16 cellular contexts compared by ENCODE assay signal in genomic region chr10:127302343-127302742, GRCh38.
DNase-seq lines count a peak whose midpoint lies in the region; ATAC-seq, FAIRE-seq and TF ChIP-seq lines count a peak whose summit lies in the region.
"Had no signal": no experiment of that assay in that cellular context is flagged by ENCODE, and none has a peak within 500 bp of the region (broad histone marks: within the 10 kb centered on the region; RNA-seq: fewer than 3 reads in every experiment).

No MANE protein-coding gene starts in this region.

- H3K27ac Mint-ChIP-seq in activated naive CD4-positive, alpha-beta T cell treated with anti-CD3 and anti-CD28 coated beads, Interleukin-2, amount 50 U/mL, for 72 hours, result no peak overlapping the region
- H3K27ac Mint-ChIP-seq: B cell; CD4-positive, alpha-beta memory T cell; IgD-negative memory B cell had no signal

- CTCF ChIA-PET in A673 (lab: Charles Lee), result no interaction called here
- CTCF ChIA-PET in H1 (lab: Charles Lee; ENCODE audit: partially characterized antibody), result interaction anchor here (1.0 kb wide), 1 partner anchor 20 kb away, joined by 3 read pairs; no protein-coding TSS in a partner anchor

- no peaks in the 10 kb centered on the region for H3K9me3 ChIP-seq in A673 (ENCODE audit: low read depth, low read length, poor library complexity, severe bottlenecking)
- no peaks in the 10 kb centered on the region for H3K9me3 ChIP-seq in H1 (ENCODE audit: insufficient read depth in 2 of 2, low read depth in 1 of 2, low read length in 1 of 2)

- TF ChIP-seq EP300 in H1 (IDR thresholded peaks at IDR 0.05; ENCODE audit: borderline replicate concordance in 1 of 2, low read depth in 2 of 2, low read length in 2 of 2), result no peak

- no TSS peak for BruUV-seq in A673 (replicated peaks; lab: Mats Ljungman, UMichigan)

- TF ChIP-seq CTCF in A673 (conservative IDR thresholded peaks at IDR 0.05; ENCODE audit: low read depth, low read length), result no peak
- no peak for TF ChIP-seq CTCF in H1 (IDR thresholded peaks at IDR 0.05; ENCODE audit: control extremely low read depth in 1 of 3, insufficient read depth in 1 of 3, low read depth in 1 of 3, low read length in 3 of 3)

- TF ChIP-seq RAD21 in H1 (IDR thresholded peaks at IDR 0.05 in 1 of 2, conservative IDR thresholded peaks at IDR 0.05 in 1 of 2; ENCODE audit: low read depth in 2 of 2, low read length in 2 of 2), result no peak

- intact Hi-C loops in A673 (cut with micrococcal nuclease; ENCODE audit: unreplicated experiment), result no loop called here

- H2BK5ac ChIP-seq in H1 (ENCODE audit: low read depth, low read length), result peak overlapping the region; percentile 35; the same call in 1 of the 2 replicates

- no peaks in the 10 kb centered on the region for H3K79me1 ChIP-seq in H1 (ENCODE audit: low read depth, low read length)

- no peaks in the 10 kb centered on the region for H3K23me2 ChIP-seq in H1 (ENCODE audit: low read depth, low read length)

- H3K4me2 ChIP-seq in H1 (ENCODE audit: insufficient read depth in 1 of 2, low read depth in 2 of 2, low read length in 2 of 2), result no peak overlapping the region

- H3K79me2 ChIP-seq in H1 (ENCODE audit: control insufficient read depth in 1 of 2, insufficient read depth in 2 of 2, low read length in 2 of 2), result no peaks in the 10 kb centered on the region

- no peak overlapping the region for H4K91ac ChIP-seq in H1 (replicated peaks; ENCODE audit: insufficient read length, low read length)

- no peak for ATAC-seq in activated naive CD4-positive, alpha-beta T cell treated with anti-CD3 and anti-CD28 coated beads, Interleukin-2, amount 50 U/mL, for 72 hours
- no peak for ATAC-seq in HG02759 (IDR thresholded peaks at IDR 0.05; ENCODE audit: unreplicated experiment)

- no peak overlapping the region for H3K4ac ChIP-seq in H1 (replicated peaks; ENCODE audit: insufficient read length, low read depth, low read length)

- peaks cover 4% of the 10 kb centered on the region for H3K4me1 ChIP-seq in A673 (ENCODE audit: insufficient read depth, low read length, poor library complexity, severe bottlenecking)
- H3K4me1 ChIP-seq in H1 (replicated peaks in 1 of 4; ENCODE audit: control insufficient read depth in 3 of 4, insufficient read depth in 4 of 4, low read length in 3 of 4), result peaks cover 0 to 5% (median 2%) of the 10 kb centered on the region in 4 experiments; a peak in 2 of 7 replicates

- H2BK120ac ChIP-seq in H1 (replicated peaks; ENCODE audit: low read depth, low read length), result no peak overlapping the region

- no peak overlapping the region for H3K23ac ChIP-seq in H1 (ENCODE audit: insufficient read length)

- H2BK15ac ChIP-seq in H1 (ENCODE audit: low read length), result no peak overlapping the region

- H3K56ac ChIP-seq in H1 (replicated peaks; ENCODE audit: insufficient read length, low read depth, low read length), result no peak overlapping the region

- DNase-seq in NCI-H2107 treated with DMSO at 0.1 percent for 48 hours (lab: John Stamatoyannopoulos, UW; ENCODE audit: unreplicated experiment), result peak; percentile 26
- no peak for DNase-seq in NCI-H2107 (lab: John Stamatoyannopoulos, UW)
- peak; percentile 39 for DNase-seq in A673 (ENCODE audit: low spot score)
- peak; percentile 78 for DNase-seq in NCI-H146 treated with DMSO at 0.1 percent for 48 hours (lab: John Stamatoyannopoulos, UW; ENCODE audit: unreplicated experiment)
- DNase-seq in H1 (ENCODE audit: low read depth in 1 of 2, low spot score in 2 of 2), result no peak
- no peak for DNase-seq in activated naive CD4-positive, alpha-beta T cell treated with anti-CD3 and anti-CD28 coated beads, Interleukin-2, amount 50 U/mL, for 72 hours (ENCODE audit: low spot score in 2 of 2)
- DNase-seq: CD4-positive, alpha-beta memory T cell; COR-L47; GF-D8; GM23248; H7 had no signal

- 0 out of 2 replicates have a peak overlapping the region, but pooled peaks have one; percentile 13 for H2AK5ac ChIP-seq in H1 (ENCODE audit: low read depth, low read length)

- no peak overlapping the region for H3K9ac ChIP-seq in H1 (replicated peaks in 1 of 4; ENCODE audit: extremely low read depth in 1 of 4, low read depth in 3 of 4, low read length in 3 of 4)
- H3K9ac ChIP-seq: GM23248 had no signal

- no peaks in the 10 kb centered on the region for H3K36me3 Mint-ChIP-seq in activated naive CD4-positive, alpha-beta T cell treated with anti-CD3 and anti-CD28 coated beads, Interleukin-2, amount 50 U/mL, for 72 hours
- H3K36me3 Mint-ChIP-seq: CD4-positive, alpha-beta memory T cell; IgD-negative memory B cell had no signal

- no peak overlapping the region for H3K18ac ChIP-seq in H1 (ENCODE audit: extremely low read depth, low read length)

- peaks cover 0 to under 1% of the 10 kb centered on the region in 2 donors for H3K9me3 Mint-ChIP-seq in activated naive CD4-positive, alpha-beta T cell treated with anti-CD3 and anti-CD28 coated beads, Interleukin-2, amount 50 U/mL, for 72 hours

- H3K27me3 ChIP-seq in A673 (replicated peaks; ENCODE audit: insufficient read depth, low read depth, low read length, poor library complexity) (no peaks in the 10 kb centered on the region), H1 (replicated peaks in 1 of 4; ENCODE audit: control insufficient read depth in 3 of 4, extremely low read depth in 1 of 4, insufficient read depth in 3 of 4, low read length in 3 of 4) (no peaks in the 10 kb centered on the region)

- H3K27ac ChIP-seq in A673 (ENCODE audit: low read depth, low read length, poor library complexity, severe bottlenecking) (no peak overlapping the region), H1 (ENCODE audit: low read depth, low read length) (no peak overlapping the region)
- H3K27ac ChIP-seq: C4-2B, GM23248 had no signal

- no peak overlapping the region; the same call in 1 of the 2 replicates for H2BK12ac ChIP-seq in H1 (ENCODE audit: low read depth, low read length)

- H3K14ac ChIP-seq in H1 (ENCODE audit: insufficient read length), result no peak overlapping the region

- FAIRE-seq in H1 (lab: Jason Lieb, UNC), result no peak
- FAIRE-seq: D721Med had no signal

- 97% methylated on average over 3 of the region's 3 CpGs; no CpG with 5 or more reads in 1 of the 2 experiments for WGBS in H1 (ENCODE audit: extremely low coverage in 1 of 2, insufficient coverage in 1 of 2, insufficient read length in 1 of 2, insufficient replicate concordance in 2 of 2, low coverage in 1 of 2, low lambda C conversion rate in 2 of 2, missing lambda C conversion rate in 1 of 2), 2 experiments

- no peaks in the 10 kb centered on the region for H3K36me3 ChIP-seq in A673 (ENCODE audit: insufficient read depth, low read length, poor library complexity, severe bottlenecking)
- no peaks in the 10 kb centered on the region for H3K36me3 ChIP-seq in H1 (ENCODE audit: control insufficient read depth in 2 of 4, insufficient read depth in 4 of 4, low read length in 3 of 4)

- TF ChIP-seq POLR2A in H1 (IDR thresholded peaks at IDR 0.05; ENCODE audit: control extremely low read depth in 1 of 2, low read depth in 2 of 2, low read length in 2 of 2), result no peak

- H4K5ac ChIP-seq in H1 (ENCODE audit: insufficient read length, low read depth, low read length), result no peak overlapping the region

- H4K8ac ChIP-seq in H1 (ENCODE audit: extremely low read depth, insufficient read depth, low read length), result peak overlapping the region; percentile 40; the same call in 1 of the 2 replicates

- POLR2A ChIA-PET in A673 (lab: Charles Lee; ENCODE audit: low non-redundant PET) (no interaction called here), H1 (lab: Charles Lee; ENCODE audit: partially characterized antibody) (no interaction called here)

- H4K20me1 ChIP-seq in H1 (replicated peaks in 1 of 2; ENCODE audit: control insufficient read depth in 1 of 2, insufficient read depth in 2 of 2, low read length in 2 of 2), result peaks cover 0 to 2% of the 10 kb centered on the region in 2 experiments

- no peak overlapping the region for H2AFZ ChIP-seq in H1 (ENCODE audit: low read length)
- H2AFZ ChIP-seq: GM23248 had no signal

- H2BK20ac ChIP-seq in H1 (ENCODE audit: low read length), result no peak overlapping the region

- H3K4me3 ChIP-seq in A673 (ENCODE audit: low read depth, low read length, poor library complexity, severe bottlenecking) (no peak overlapping the region), H1 (ENCODE audit: extremely low read depth in 1 of 4, insufficient read depth in 2 of 4, low read depth in 3 of 4, low read length in 4 of 4) (no peak overlapping the region)
- H3K4me3 ChIP-seq: GM23248 had no signal

TF ChIP-seq in H1, 55 proteins besides CTCF, POLR2A, EP300 and RAD21:
- TF ChIP-seq CHD1 (IDR thresholded peaks at IDR 0.05; ENCODE audit: low read depth, low read length), result no peak

Comparison
In these comparisons a context has a peak if more than half of its experiments do, and no peak if none do; other contexts are left out.
1. DNase-seq: peak in NCI-H2107 treated with DMSO at 0.1 percent for 48 hours (single experiment), A673 (single experiment) and NCI-H146 treated with DMSO at 0.1 percent for 48 hours (single experiment); none in NCI-H2107 (single experiment), H1 (0 of 2) and activated naive CD4-positive, alpha-beta T cell treated with anti-CD3 and anti-CD28 coated beads, Interleukin-2, amount 50 U/mL, for 72 hours (0 of 2).